Comparison of ENCODE assay signal across 13 cellular contexts in genomic region chr21:33202464-33203363, GRCh38. TPM values are rescaled to one million over a fixed set of nuclear protein-coding genes. Genes with fewer than 3 reads are reported as not detected.
DNase-seq lines count a peak whose midpoint lies in the region; ATAC-seq, FAIRE-seq and TF ChIP-seq lines count a peak whose summit lies in the region.
"Had no signal": no experiment of that assay in that cellular context is flagged by ENCODE, and none has a peak within 500 bp of the region (broad histone marks: within the 10 kb centered on the region; RNA-seq: fewer than 3 reads in every experiment).

No MANE protein-coding gene starts in this region.

- dilution Hi-C loops in IMR-90 (cut with HindIII; ENCODE audit: low sequenced_read_pairs, unreplicated experiment) = no loop called here

- no peak overlapping the region for H3K4me3 Mint-ChIP-seq in stimulated activated memory B cell treated with anti-CD40 and anti-IgM and Interleukin-4, amounts not matched to agents 10 μg/mL and 1 μg/mL and 100 μg/mL, for 72 hours
- H3K4me3 Mint-ChIP-seq: effector memory CD8-positive, alpha-beta T cell had no signal

- FAIRE-seq in kidney (lab: Jason Lieb, UNC) = no peak

- peaks cover 44% of the 10 kb centered on the region for H3K4me1 Mint-ChIP-seq in stimulated activated memory B cell treated with anti-CD40 and anti-IgM and Interleukin-4, amounts not matched to agents 10 μg/mL and 1 μg/mL and 100 μg/mL, for 72 hours

- H3K14ac ChIP-seq in IMR-90 (replicated peaks; ENCODE audit: low read depth, low read length) = peak overlapping the region; percentile 77

- POLR2A ChIA-PET in IMR-90 (lab: Charles Lee; ENCODE audit: unreplicated experiment) = no interaction called here

- H3K79me1 ChIP-seq in IMR-90 (ENCODE audit: low read depth in 1 of 2, low read length in 2 of 2) = no peaks in the 10 kb centered on the region

- no TSS peak for BruUV-seq in IMR-90 (replicated peaks; lab: Mats Ljungman, UMichigan)

- H3K27ac ChIP-seq in IMR-90 (ENCODE audit: insufficient read depth, low read length) (no peak overlapping the region), kidney (ENCODE audit: low read depth in 2 of 2, low read length in 2 of 2) (peak overlapping the region; percentile 72 to 88)
- H3K27ac ChIP-seq in effector memory CD4-positive, alpha-beta T cell (ENCODE audit: insufficient read depth, low read length, poor library complexity, severe bottlenecking) = no peak overlapping the region
- H3K27ac ChIP-seq: ovary, testis had no signal

- TF ChIP-seq RAD21 in IMR-90 (IDR thresholded peaks at IDR 0.05; ENCODE audit: low read length) = no peak

- no peak overlapping the region for H3K56ac ChIP-seq in IMR-90 (ENCODE audit: extremely low read depth, insufficient read depth, low read length)

- no peak overlapping the region for H3K23ac ChIP-seq in IMR-90 (ENCODE audit: low read depth, low read length)

- H3K9me3 ChIP-seq in IMR-90 (ENCODE audit: control insufficient read depth, insufficient read depth, low read length) (no peaks in the 10 kb centered on the region; the same call in 1 of the 2 replicates), kidney (ENCODE audit: control insufficient read depth in 1 of 2, low read length in 2 of 2) (no peaks in the 10 kb centered on the region)
- no peaks in the 10 kb centered on the region for H3K9me3 ChIP-seq in effector memory CD4-positive, alpha-beta T cell (ENCODE audit: control insufficient read depth, low read length)
- H3K9me3 ChIP-seq: ovary, testis had no signal

- H2BK20ac ChIP-seq in IMR-90 (ENCODE audit: low read depth, low read length) = peak overlapping the region; percentile 50

- H3K27me3 Mint-ChIP-seq in stimulated activated memory B cell treated with anti-CD40 and anti-IgM and Interleukin-4, amounts not matched to agents 10 μg/mL and 1 μg/mL and 100 μg/mL, for 72 hours = no peaks in the 10 kb centered on the region
- H3K27me3 Mint-ChIP-seq: effector memory CD8-positive, alpha-beta T cell had no signal

- H3K36me3 Mint-ChIP-seq in stimulated activated memory B cell treated with anti-CD40 and anti-IgM and Interleukin-4, amounts not matched to agents 10 μg/mL and 1 μg/mL and 100 μg/mL, for 72 hours = no peaks in the 10 kb centered on the region

- H3K9ac ChIP-seq in IMR-90 (ENCODE audit: low read depth, low read length) (no peak overlapping the region), kidney (ENCODE audit: low read length in 2 of 2) (peak overlapping the region in 1 of 2 donors; percentile 30)

- TF ChIP-seq CTCF in IMR-90 (conservative IDR thresholded peaks at IDR 0.05; ENCODE audit: low read depth, low read length) (no peak), kidney (IDR thresholded peaks at IDR 0.05; ENCODE audit: borderline replicate concordance, extremely low read depth, insufficient read depth) (no peak)

- no peak overlapping the region for H3K4me3 ChIP-seq in IMR-90 (ENCODE audit: insufficient read depth, low read depth, low read length)
- no peak overlapping the region for H3K4me3 ChIP-seq in kidney (ENCODE audit: low read length in 2 of 2)
- no peak overlapping the region for H3K4me3 ChIP-seq in effector memory CD4-positive, alpha-beta T cell (ENCODE audit: insufficient read depth, low read depth, low read length, poor library complexity, severe bottlenecking)
- H3K4me3 ChIP-seq: ovary, testis had no signal

- H3K27ac Mint-ChIP-seq in stimulated activated memory B cell treated with anti-CD40 and anti-IgM and Interleukin-4, amounts not matched to agents 10 μg/mL and 1 μg/mL and 100 μg/mL, for 72 hours = peak overlapping the region; percentile 15

- TF ChIP-seq POLR2A in IMR-90 (IDR thresholded peaks at IDR 0.05; ENCODE audit: low read depth, low read length) = no peak

- peak overlapping the region; percentile 14 for H3K4ac ChIP-seq in IMR-90 (ENCODE audit: low read depth, low read length)

- H3K4me1 ChIP-seq in IMR-90 (ENCODE audit: control insufficient read depth, insufficient read depth, low read length) (peaks cover 10% of the 10 kb centered on the region), kidney (ENCODE audit: control insufficient read depth in 1 of 2, insufficient read depth in 1 of 2, low read depth in 1 of 2, low read length in 2 of 2) (peaks cover 0 to 8% of the 10 kb centered on the region in 2 donors)
- peaks cover 19% of the 10 kb centered on the region for H3K4me1 ChIP-seq in effector memory CD4-positive, alpha-beta T cell (ENCODE audit: control insufficient read depth, insufficient read depth, low read length, poor library complexity, severe bottlenecking)

- H3K4me2 ChIP-seq in IMR-90 (ENCODE audit: low read depth, low read length) = no peak overlapping the region

- peak overlapping the region; percentile 36 for H2BK120ac ChIP-seq in IMR-90 (ENCODE audit: low read depth, low read length)

- peaks cover 13% of the 10 kb centered on the region for H3K9me1 ChIP-seq in IMR-90 (ENCODE audit: insufficient read depth, low read length)

- ATAC-seq in IMR-90 (ENCODE audit: low read depth) (no peak), HG03139 (IDR thresholded peaks at IDR 0.05; ENCODE audit: unreplicated experiment) (no peak), HG03280 (IDR thresholded peaks at IDR 0.05; ENCODE audit: unreplicated experiment) (no peak)
- ATAC-seq in stimulated activated memory B cell treated with anti-CD40 and anti-IgM and Interleukin-4, amounts not matched to agents 10 μg/mL and 1 μg/mL and 100 μg/mL, for 72 hours = no peak
- ATAC-seq: effector memory CD8-positive, alpha-beta T cell had no signal

- H2AFZ ChIP-seq in IMR-90 (replicated peaks; ENCODE audit: low read length, poor library complexity) = no peak overlapping the region

- no peak overlapping the region for H4K5ac ChIP-seq in IMR-90 (ENCODE audit: low read depth, low read length)

- H3K9me3 Mint-ChIP-seq in stimulated activated memory B cell treated with anti-CD40 and anti-IgM and Interleukin-4, amounts not matched to agents 10 μg/mL and 1 μg/mL and 100 μg/mL, for 72 hours = no peaks in the 10 kb centered on the region
- H3K9me3 Mint-ChIP-seq: effector memory CD8-positive, alpha-beta T cell had no signal

- H2BK15ac ChIP-seq in IMR-90 (ENCODE audit: low read depth, low read length) = peak overlapping the region; percentile 79; the same call in 2 of the 3 replicates

- peak overlapping the region; percentile 84 for H2AK5ac ChIP-seq in IMR-90 (ENCODE audit: low read depth, low read length)

- no peak overlapping the region; the same call in 1 of the 2 replicates for H3K18ac ChIP-seq in IMR-90 (ENCODE audit: low read depth, low read length)

- H3K36me3 ChIP-seq in IMR-90 (ENCODE audit: control insufficient read depth, insufficient read depth, low read length) (no peaks in the 10 kb centered on the region), kidney (ENCODE audit: control insufficient read depth in 1 of 2, insufficient read depth in 2 of 2, low read length in 2 of 2) (no peaks in the 10 kb centered on the region)
- H3K36me3 ChIP-seq in effector memory CD4-positive, alpha-beta T cell (ENCODE audit: control insufficient read depth, insufficient read depth, low read length) = no peaks in the 10 kb centered on the region
- H3K36me3 ChIP-seq: ovary had no signal

- CTCF ChIA-PET in IMR-90 (lab: Yijun Ruan, JAX) = no interaction called here

- H2AK9ac ChIP-seq in IMR-90 (replicated peaks; ENCODE audit: low read depth, low read length, poor library complexity) = peak overlapping the region; percentile 2

- H2BK5ac ChIP-seq in IMR-90 (ENCODE audit: low read depth, low read length, poor library complexity, severe bottlenecking) = peak overlapping the region; percentile 64

- intact Hi-C loops in IMR-90 (cut with micrococcal nuclease) = loop anchor here (5.0 kb wide), 1 partner anchor 405 kb away; no protein-coding TSS in a partner anchor
- intact Hi-C loops in kidney (cut with DNase I) = no loop called here

- DNase-seq in IMR-90 (no peak), SK-MEL-5 (ENCODE audit: low read depth, low spot score) (peak; percentile 18), kidney (no peak)
- DNase-seq in effector CD4-positive, alpha-beta T cell = no peak
- DNase-seq in effector memory CD4-positive, alpha-beta T cell = no peak
- DNase-seq: DMS79; effector memory CD8-positive, alpha-beta T cell; NCI-H1417; ovary; testis had no signal

- H3K27me3 ChIP-seq in IMR-90 (ENCODE audit: control insufficient read depth, insufficient read depth, low read length) = no peaks in the 10 kb centered on the region
- no peaks in the 10 kb centered on the region for H3K27me3 ChIP-seq in effector memory CD4-positive, alpha-beta T cell (replicated peaks; ENCODE audit: control insufficient read depth, insufficient read depth, low read length, poor library complexity, severe bottlenecking)
- H3K27me3 ChIP-seq: ovary, testis had no signal

- peaks cover 8% of the 10 kb centered on the region for H4K20me1 ChIP-seq in IMR-90 (ENCODE audit: insufficient read depth, low read length)

- no CpG with 5 or more reads among the region's 16 CpGs for WGBS in IMR-90 (ENCODE audit: extremely low coverage in 2 of 2, insufficient read length in 1 of 2), 2 experiments

- no peak overlapping the region for H4K91ac ChIP-seq in IMR-90 (ENCODE audit: insufficient read depth, low read depth, low read length)

- in situ Hi-C loops in IMR-90 (cut with MboI; ENCODE audit: low sequenced_read_pairs) = no loop called here
- in situ Hi-C loops in SK-MEL-5 (cut with HindIII; ENCODE audit: low pct_unique_long_range_greater_than_20kb, low sequenced_read_pairs) = no loop called here

- peak overlapping the region; percentile 18 to 36; a peak in 1 of 4 replicates for H4K8ac ChIP-seq in IMR-90 (ENCODE audit: low read depth in 2 of 2, low read length in 2 of 2)

TF ChIP-seq in IMR-90, 13 proteins besides CTCF, POLR2A, EP300 and RAD21:
- TF ChIP-seq RCOR1 (IDR thresholded peaks at IDR 0.05; ENCODE audit: insufficient replicate concordance, low read length) (no peak), NFE2L2 (IDR thresholded peaks at IDR 0.05; ENCODE audit: low read depth, low read length) (no peak), SMC3 (IDR thresholded peaks at IDR 0.05; ENCODE audit: low read depth, low read length) (no peak), USF2 (IDR thresholded peaks at IDR 0.05; ENCODE audit: low read depth, low read length) (no peak)

RNA-seq across cellular contexts. Expression of gene IFNAR2, which starts 27.0 kb away (rescaled TPM):
- total RNA-seq in IMR-90 (2012; rRNA removed) (6.3 and 7.2 TPM in 2 replicates), kidney (56.5 TPM)
- polyA plus RNA-seq in IMR-90 (2012; rRNA removed) (10.9 and 13.9 TPM in 2 replicates), kidney (ENCODE audit: insufficient read depth, low read depth, low replicate concordance) (14.8 TPM)
- 4.7 and 5.3 TPM in 2 replicates for polyA plus RNA-seq in IMR-90 (2012; cell fraction: cytosol; rRNA removed)
- 3.4 and 12.2 TPM in 2 replicates for polyA plus RNA-seq in IMR-90 (2012; cell fraction: nucleus; rRNA removed; ENCODE audit: low replicate concordance)
- total RNA-seq in SK-MEL-5 (2014; rRNA removed; shearing (Covaris generic)) = 7.9 and 11.9 TPM in 2 replicates
- polyA plus RNA-seq in SK-MEL-5 (2015; cell fraction: cytosol; rRNA removed) = 32.5 and 32.7 TPM in 2 replicates
- 20.6 and 23.8 TPM in 2 replicates for polyA plus RNA-seq in SK-MEL-5 (2015; cell fraction: nucleus; rRNA removed)

Comparison
In these comparisons a context has a peak if more than half of its experiments do, and no peak if none do; other contexts are left out.
1. H3K27ac ChIP-seq: peak in kidney (2 of 2); none in IMR-90 (single experiment) and effector memory CD4-positive, alpha-beta T cell (single experiment).